ENCODE assay signal across 32 cellular contexts in the genomic region with DNA sequence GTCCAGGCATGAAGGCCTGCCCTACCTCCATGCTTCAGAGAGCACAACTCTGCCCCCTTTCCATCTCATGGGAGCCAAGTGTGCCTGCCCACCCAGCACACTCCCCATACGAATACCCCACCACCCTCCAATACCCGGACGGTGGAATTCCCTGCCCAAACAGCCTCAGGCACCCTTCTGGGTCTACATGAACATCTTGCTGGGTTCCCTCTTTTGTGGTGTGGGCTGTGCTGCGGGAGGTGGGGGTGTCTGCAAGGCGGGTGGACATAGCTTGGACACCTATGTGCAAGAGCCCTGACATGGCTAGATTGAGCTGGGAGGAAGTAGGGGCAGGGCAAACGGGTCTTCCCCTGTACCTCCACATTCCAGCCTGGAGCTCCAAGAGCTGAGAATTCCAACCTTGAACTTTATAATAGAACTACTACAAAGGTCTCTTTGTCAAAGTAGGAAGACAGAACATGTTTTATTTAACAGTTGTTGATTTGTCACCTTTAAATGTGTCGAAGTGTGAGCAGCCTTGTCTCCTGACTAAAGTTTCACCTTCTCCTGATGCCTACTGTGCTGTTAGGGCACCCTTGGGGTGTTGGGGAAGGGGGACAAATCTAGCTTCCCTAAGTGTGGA. TPM values are rescaled to one million over a fixed set of nuclear protein-coding genes. Genes with fewer than 3 reads are reported as not detected.
"Had no signal": no experiment of that assay in that cellular context is flagged by ENCODE, and none has a peak within 500 bp of the region (broad histone marks: within the 10 kb centered on the region; RNA-seq: fewer than 3 reads in every experiment).

No MANE protein-coding gene starts in this region.

- H3K36me3 Mint-ChIP-seq: activated naive CD4-positive, alpha-beta T cell treated with anti-CD3 and anti-CD28 coated beads, Interleukin-2, amount 10 ng/mL, durations not matched to agents 7 days and 5 days; activated naive CD8-positive, alpha-beta T cell treated with anti-CD3 and anti-CD28 coated beads, Interleukin-2, amount 10 ng/mL, durations not matched to agents 7 days and 5 days; brain; WTC11 had no signal

- H3K27ac ChIP-seq: ascending aorta, esophagus squamous epithelium, gastroesophageal sphincter, VCaP had no signal

- H3K9me3 ChIP-seq: ascending aorta, esophagus squamous epithelium, gastroesophageal sphincter had no signal

- ATAC-seq: activated naive CD4-positive, alpha-beta T cell treated with anti-CD3 and anti-CD28 coated beads, Interleukin-2, amount 50 U/mL, for 72 hours; activated T-cell treated with anti-CD3 and anti-CD28 coated beads, Interleukin-2, amount 50 U/mL, for 72 hours; gastroesophageal sphincter; WTC11 had no signal

- DNase-seq: activated CD4-positive, alpha-beta memory T cell treated with anti-CD3 and anti-CD28 coated beads, Interleukin-2, amount 10 ng/mL, durations not matched to agents 7 days and 5 days; activated CD4-positive, alpha-beta T cell treated with anti-CD3 and anti-CD28 coated beads for 1 hour; activated CD4-positive, alpha-beta T cell treated with anti-CD3 and anti-CD28 coated beads for 4 hours; activated CD4-positive, alpha-beta T cell treated with anti-CD3 and anti-CD28 coated beads, Interleukin-2, amount 10 ng/mL, durations not matched to agents 7 days and 5 days; activated CD4-positive, alpha-beta T cell treated with anti-CD3 and anti-CD28 coated beads, Interleukin-2, amount 50 U/mL, for 4 hours; activated CD8-positive, alpha-beta memory T cell treated with anti-CD3 and anti-CD28 coated beads, Interleukin-2, amount 50 U/mL, for 48 hours; activated gamma-delta T cell; activated naive CD4-positive, alpha-beta T cell; activated naive CD4-positive, alpha-beta T cell treated with anti-CD3 and anti-CD28 coated beads, Interleukin-2, amount 10 ng/mL, durations not matched to agents 7 days and 5 days; activated naive CD8-positive, alpha-beta T cell treated with anti-CD3 and anti-CD28 coated beads, Interleukin-2, amount 10 ng/mL, durations not matched to agents 7 days and 5 days; activated T-cell treated with anti-CD3 and anti-CD28 coated beads for 4 hours; activated T-cell treated with anti-CD3 and anti-CD28 coated beads, Interleukin-2, amount 50 U/mL, for 24 hours; activated T-cell treated with anti-CD3 and anti-CD28 coated beads, Interleukin-2, amount 50 U/mL, for 72 hours; caudate nucleus; cortex of kidney; dermis blood vessel endothelial cell; effector CD8-positive, alpha-beta T cell; esophagus squamous epithelium; foreskin melanocyte; T-helper 2 cell had no signal

- H3K27me3 Mint-ChIP-seq: activated CD4-positive, alpha-beta memory T cell treated with anti-CD3 and anti-CD28 coated beads, Interleukin-2, amount 10 ng/mL, durations not matched to agents 7 days and 5 days; activated CD4-positive, alpha-beta T cell treated with anti-CD3 and anti-CD28 coated beads, Interleukin-2, amount 10 ng/mL, durations not matched to agents 7 days and 5 days; activated naive CD4-positive, alpha-beta T cell treated with anti-CD3 and anti-CD28 coated beads, Interleukin-2, amount 10 ng/mL, durations not matched to agents 7 days and 5 days had no signal

- H3K27ac Mint-ChIP-seq: activated CD4-positive, alpha-beta memory T cell treated with anti-CD3 and anti-CD28 coated beads, Interleukin-2, amount 10 ng/mL, durations not matched to agents 7 days and 5 days; activated CD4-positive, alpha-beta T cell treated with anti-CD3 and anti-CD28 coated beads, Interleukin-2, amount 10 ng/mL, durations not matched to agents 7 days and 5 days; activated naive CD4-positive, alpha-beta T cell treated with anti-CD3 and anti-CD28 coated beads, Interleukin-2, amount 10 ng/mL, durations not matched to agents 7 days and 5 days; activated naive CD4-positive, alpha-beta T cell treated with anti-CD3 and anti-CD28 coated beads, Interleukin-2, amount 50 U/mL, for 72 hours; activated naive CD8-positive, alpha-beta T cell treated with anti-CD3 and anti-CD28 coated beads, Interleukin-2, amount 10 ng/mL, durations not matched to agents 7 days and 5 days; activated T-cell treated with anti-CD3 and anti-CD28 coated beads, Interleukin-2, amount 50 U/mL, for 24 hours; activated T-cell treated with anti-CD3 and anti-CD28 coated beads, Interleukin-2, amount 50 U/mL, for 72 hours; brain; WTC11 had no signal

- H3K4me3 ChIP-seq: ascending aorta, esophagus squamous epithelium, gastroesophageal sphincter had no signal

- H3K4me1 ChIP-seq: ascending aorta had no signal

- H3K36me3 ChIP-seq: ascending aorta, esophagus squamous epithelium, gastroesophageal sphincter had no signal

- H3K4me1 Mint-ChIP-seq: activated CD4-positive, alpha-beta memory T cell treated with anti-CD3 and anti-CD28 coated beads, Interleukin-2, amount 10 ng/mL, durations not matched to agents 7 days and 5 days; activated CD4-positive, alpha-beta T cell treated with anti-CD3 and anti-CD28 coated beads, Interleukin-2, amount 10 ng/mL, durations not matched to agents 7 days and 5 days; activated naive CD4-positive, alpha-beta T cell treated with anti-CD3 and anti-CD28 coated beads, Interleukin-2, amount 10 ng/mL, durations not matched to agents 7 days and 5 days; activated naive CD8-positive, alpha-beta T cell treated with anti-CD3 and anti-CD28 coated beads, Interleukin-2, amount 10 ng/mL, durations not matched to agents 7 days and 5 days had no signal

- H3K4me3 Mint-ChIP-seq: activated CD4-positive, alpha-beta memory T cell treated with anti-CD3 and anti-CD28 coated beads, Interleukin-2, amount 10 ng/mL, durations not matched to agents 7 days and 5 days; activated CD4-positive, alpha-beta T cell treated with anti-CD3 and anti-CD28 coated beads, Interleukin-2, amount 10 ng/mL, durations not matched to agents 7 days and 5 days; activated naive CD4-positive, alpha-beta T cell treated with anti-CD3 and anti-CD28 coated beads, Interleukin-2, amount 10 ng/mL, durations not matched to agents 7 days and 5 days; activated naive CD8-positive, alpha-beta T cell treated with anti-CD3 and anti-CD28 coated beads, Interleukin-2, amount 10 ng/mL, durations not matched to agents 7 days and 5 days; activated T-cell treated with anti-CD3 and anti-CD28 coated beads, Interleukin-2, amount 50 U/mL, for 24 hours; activated T-cell treated with anti-CD3 and anti-CD28 coated beads, Interleukin-2, amount 50 U/mL, for 72 hours; brain; WTC11 had no signal

- H3K9me3 Mint-ChIP-seq: activated CD4-positive, alpha-beta memory T cell treated with anti-CD3 and anti-CD28 coated beads, Interleukin-2, amount 10 ng/mL, durations not matched to agents 7 days and 5 days; activated CD4-positive, alpha-beta T cell treated with anti-CD3 and anti-CD28 coated beads, Interleukin-2, amount 10 ng/mL, durations not matched to agents 7 days and 5 days; activated naive CD4-positive, alpha-beta T cell treated with anti-CD3 and anti-CD28 coated beads, Interleukin-2, amount 10 ng/mL, durations not matched to agents 7 days and 5 days; activated naive CD8-positive, alpha-beta T cell treated with anti-CD3 and anti-CD28 coated beads, Interleukin-2, amount 10 ng/mL, durations not matched to agents 7 days and 5 days had no signal

- H3K27me3 ChIP-seq: ascending aorta, gastroesophageal sphincter had no signal

RNA-seq across cellular contexts. Expression of gene SLC6A2, which starts 9.1 kb away (rescaled TPM):
- total RNA-seq: activated CD4-positive, alpha-beta memory T cell treated with anti-CD3 and anti-CD28 coated beads, Interleukin-2, amount 10 ng/mL, durations not matched to agents 7 days and 5 days; activated CD4-positive, alpha-beta T cell treated with anti-CD3 and anti-CD28 coated beads, Interleukin-2, amount 10 ng/mL, durations not matched to agents 7 days and 5 days; activated naive CD4-positive, alpha-beta T cell treated with anti-CD3 and anti-CD28 coated beads, Interleukin-2, amount 50 U/mL, for 72 hours; activated naive CD8-positive, alpha-beta T cell treated with anti-CD3 and anti-CD28 coated beads, Interleukin-2, amount 10 ng/mL, durations not matched to agents 7 days and 5 days; activated T-cell treated with anti-CD3 and anti-CD28 coated beads, Interleukin-2, amount 50 U/mL, for 72 hours; ascending aorta; chondrocyte; dermis blood vessel endothelial cell; endothelial cell of umbilical vein; fibroblast of lung; fibroblast of villous mesenchyme; glomerular endothelial cell; T-helper 1 cell treated with Interleukin-12 subunit alpha and Interleukin-12 subunit beta and Interleukin-4 antibody, amounts not matched to agents 30 ng/mL and 1 ng/mL, for 36 hours had no signal
- polyA plus RNA-seq: endothelial cell of umbilical vein, fibroblast of lung had no signal
